In genomic region chr4:185755451-185755850, GRCh38 we compare ENCODE assay signal across 1 cellular context.
TF ChIP-seq lines count a peak whose summit lies in the region.

No MANE protein-coding gene starts in this region.

TF ChIP-seq in H1, 55 proteins besides CTCF, POLR2A, EP300 and RAD21 (continued from another document):
- TF ChIP-seq, protein P1, sequence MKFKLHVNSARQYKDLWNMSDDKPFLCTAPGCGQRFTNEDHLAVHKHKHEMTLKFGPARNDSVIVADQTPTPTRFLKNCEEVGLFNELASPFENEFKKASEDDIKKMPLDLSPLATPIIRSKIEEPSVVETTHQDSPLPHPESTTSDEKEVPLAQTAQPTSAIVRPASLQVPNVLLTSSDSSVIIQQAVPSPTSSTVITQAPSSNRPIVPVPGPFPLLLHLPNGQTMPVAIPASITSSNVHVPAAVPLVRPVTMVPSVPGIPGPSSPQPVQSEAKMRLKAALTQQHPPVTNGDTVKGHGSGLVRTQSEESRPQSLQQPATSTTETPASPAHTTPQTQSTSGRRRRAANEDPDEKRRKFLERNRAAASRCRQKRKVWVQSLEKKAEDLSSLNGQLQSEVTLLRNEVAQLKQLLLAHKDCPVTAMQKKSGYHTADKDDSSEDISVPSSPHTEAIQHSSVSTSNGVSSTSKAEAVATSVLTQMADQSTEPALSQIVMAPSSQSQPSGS (IDR thresholded peaks at IDR 0.05; ENCODE audit: low read length), result no peak
- no peak for TF ChIP-seq CHD1 (IDR thresholded peaks at IDR 0.05; ENCODE audit: low read depth, low read length)
- no peak for TF ChIP-seq TAF1 (IDR thresholded peaks at IDR 0.05; ENCODE audit: low read depth, low read length)
- no peak for TF ChIP-seq CEBPB (IDR thresholded peaks at IDR 0.05; ENCODE audit: low read depth, low read length)
- TF ChIP-seq SP4 (IDR thresholded peaks at IDR 0.05; ENCODE audit: low read length), result no peak
- no peak for TF ChIP-seq CHD2 (IDR thresholded peaks at IDR 0.05; ENCODE audit: low read length)
- no peak for TF ChIP-seq BACH1 (IDR thresholded peaks at IDR 0.05; ENCODE audit: low read length)
- no peak for TF ChIP-seq TAF7 (optimal IDR thresholded peaks at IDR 0.05; ENCODE audit: borderline replicate concordance, low read depth, low read length)
- no peak for TF ChIP-seq CTBP2 (IDR thresholded peaks at IDR 0.05; ENCODE audit: borderline replicate concordance, insufficient read depth, insufficient read length, low read length)
- TF ChIP-seq, protein P2, sequence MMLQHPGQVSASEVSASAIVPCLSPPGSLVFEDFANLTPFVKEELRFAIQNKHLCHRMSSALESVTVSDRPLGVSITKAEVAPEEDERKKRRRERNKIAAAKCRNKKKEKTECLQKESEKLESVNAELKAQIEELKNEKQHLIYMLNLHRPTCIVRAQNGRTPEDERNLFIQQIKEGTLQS (IDR thresholded peaks at IDR 0.05; ENCODE audit: insufficient read depth, low read depth, low read length), result no peak
- no peak for TF ChIP-seq MAFK (IDR thresholded peaks at IDR 0.05; ENCODE audit: low read depth, low read length)
